ENCODE assay signal across 23 cellular contexts in the genomic region with DNA sequence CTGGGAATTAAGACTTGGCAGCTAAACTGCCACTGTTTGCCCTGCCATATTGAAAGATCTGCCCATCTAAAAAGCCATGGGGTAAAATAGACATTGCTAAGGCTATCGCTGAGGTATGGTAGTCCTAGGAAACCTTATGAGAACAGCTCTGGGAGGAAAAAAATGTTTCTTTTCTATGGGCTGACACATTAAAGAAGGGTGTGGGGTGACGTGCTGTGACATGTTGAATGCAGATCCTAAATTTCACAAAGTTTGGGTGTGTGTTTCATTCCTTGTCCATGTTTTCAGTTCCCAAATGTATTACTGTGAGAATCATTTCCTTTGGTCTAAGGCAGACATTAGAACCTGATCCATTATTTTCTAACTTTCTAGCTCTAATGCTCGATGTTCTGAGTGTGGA.
DNase-seq lines count a peak whose midpoint lies in the region; ATAC-seq, FAIRE-seq and TF ChIP-seq lines count a peak whose summit lies in the region.
"Had no signal": no experiment of that assay in that cellular context is flagged by ENCODE, and none has a peak within 500 bp of the region (broad histone marks: within the 10 kb centered on the region; RNA-seq: fewer than 3 reads in every experiment).

No MANE protein-coding gene starts in this region.

- TF ChIP-seq CTCF in bronchial epithelial cell (IDR thresholded peaks at IDR 0.05; ENCODE audit: insufficient read depth, low read length, severe bottlenecking) (no peak), foreskin keratinocyte (conservative IDR thresholded peaks at IDR 0.05) (no peak), suprapubic skin (IDR thresholded peaks at IDR 0.05) (no peak), nephron progenitor cell (IDR thresholded peaks at IDR 0.05) (no peak)

- peak; percentile 76 for ATAC-seq in foreskin keratinocyte
- ATAC-seq: HepG2 had no signal

- H3K27ac ChIP-seq in epithelial cell of prostate, result peak overlapping the region; percentile 25
- H3K27ac ChIP-seq in foreskin keratinocyte, result peak overlapping the region; percentile 15
- H3K27ac ChIP-seq in suprapubic skin, result peak overlapping the region; percentile 75
- H3K27ac ChIP-seq: GM23248 had no signal

- H3K4me1 Mint-ChIP-seq in nephron progenitor cell, result peaks cover 10% of the 10 kb centered on the region
- H3K4me1 Mint-ChIP-seq: CD4-positive, CD25-positive, alpha-beta regulatory T cell; CD8-positive, alpha-beta memory T cell had no signal

- H3K4me1 ChIP-seq in foreskin keratinocyte (peaks cover 9% of the 10 kb centered on the region), suprapubic skin (peaks cover 9% of the 10 kb centered on the region)
- H3K4me1 ChIP-seq: BE2C had no signal

- peaks cover 4% of the 10 kb centered on the region for H3K27me3 Mint-ChIP-seq in nephron progenitor cell (ENCODE audit: low read depth, poor library complexity)
- H3K27me3 Mint-ChIP-seq: CD4-positive, CD25-positive, alpha-beta regulatory T cell; IgD-negative memory B cell had no signal

- peak; percentile 72 for DNase-seq in bronchial epithelial cell (ENCODE audit: low read depth)
- no peak for DNase-seq in epithelial cell of prostate (ENCODE audit: low read depth, low spot score)
- DNase-seq in foreskin keratinocyte, result peak; percentile 21 to 71
- no peak for DNase-seq in suprapubic skin (ENCODE audit: low spot score in 2 of 2)
- DNase-seq in superior temporal gyrus (ENCODE audit: extremely low spot score), result no peak
- DNase-seq in amygdala (lab: John Stamatoyannopoulos, UW), result no peak
- DNase-seq in nephron progenitor cell, result no peak
- no peak for DNase-seq in activated naive CD4-positive, alpha-beta T cell (lab: John Stamatoyannopoulos, UW)
- DNase-seq: ACHN; BE2C; C1 segment of cervical spinal cord; CD4-positive, CD25-positive, alpha-beta regulatory T cell; CD8-positive, alpha-beta memory T cell; COR-L47; DMS 273 treated with DMSO at 0.1 percent for 48 hours; DMS53; GM23248; H7 had no signal

- H3K9me3 Mint-ChIP-seq in nephron progenitor cell, result no peaks in the 10 kb centered on the region
- H3K9me3 Mint-ChIP-seq: IgD-negative memory B cell had no signal

- no peak overlapping the region for H3K4me3 Mint-ChIP-seq in nephron progenitor cell
- H3K4me3 Mint-ChIP-seq: CD4-positive, CD25-positive, alpha-beta regulatory T cell; CD8-positive, alpha-beta memory T cell; IgD-negative memory B cell had no signal

- H3K27me3 ChIP-seq in bronchial epithelial cell (ENCODE audit: control insufficient read depth, insufficient read depth, low read length) (no peaks in the 10 kb centered on the region), foreskin keratinocyte (no peaks in the 10 kb centered on the region), suprapubic skin (no peaks in the 10 kb centered on the region)
- H3K27me3 ChIP-seq: BE2C had no signal

- no peak for FAIRE-seq in bronchial epithelial cell (lab: Jason Lieb, UNC)
- FAIRE-seq: A204.1, G401.6, GM12891, HepG2 had no signal

- TF ChIP-seq POLR2A in suprapubic skin (IDR thresholded peaks at IDR 0.05), result no peak

- H3K9me3 ChIP-seq in suprapubic skin, result no peaks in the 10 kb centered on the region
- H3K9me3 ChIP-seq: BE2C had no signal

- H3K36me3 ChIP-seq in bronchial epithelial cell (ENCODE audit: control insufficient read depth, insufficient read depth, low read length), result no peaks in the 10 kb centered on the region
- H3K36me3 ChIP-seq in suprapubic skin, result no peaks in the 10 kb centered on the region
- H3K36me3 ChIP-seq: BE2C had no signal

- H3K27ac Mint-ChIP-seq in nephron progenitor cell, result no peak overlapping the region
- H3K27ac Mint-ChIP-seq: CD4-positive, CD25-positive, alpha-beta regulatory T cell had no signal

- no peaks in the 10 kb centered on the region for H3K36me3 Mint-ChIP-seq in nephron progenitor cell (ENCODE audit: low read depth)
- H3K36me3 Mint-ChIP-seq: CD4-positive, CD25-positive, alpha-beta regulatory T cell; CD8-positive, alpha-beta memory T cell had no signal

- no peak for TF ChIP-seq EP300 in suprapubic skin (IDR thresholded peaks at IDR 0.05)

- WGBS in suprapubic skin, result 48% methylated on average over 3 of the region's 3 CpGs

- H3K4me3 ChIP-seq in bronchial epithelial cell (ENCODE audit: low read depth, low read length) (no peak overlapping the region), suprapubic skin (no peak overlapping the region)
- H3K4me3 ChIP-seq: GM23248 had no signal

Comparison
In these comparisons a context has a peak if more than half of its experiments do, and no peak if none do; other contexts are left out.
1. DNase-seq: peak in bronchial epithelial cell (single experiment) and foreskin keratinocyte (2 of 2); none in epithelial cell of prostate (single experiment), suprapubic skin (0 of 2), superior temporal gyrus (single experiment), amygdala (0 of 56), nephron progenitor cell (single experiment) and activated naive CD4-positive, alpha-beta T cell (0 of 4).
2. H3K27ac ChIP-seq: peak in every context shown above with its lines; median percentile 75 in suprapubic skin; 25 in epithelial cell of prostate; 15 in foreskin keratinocyte.